In genomic region chr2:219244789-219245147, GRCh38 we compare ENCODE assay signal across 9 cellular contexts. TPM values are rescaled to one million over a fixed set of nuclear protein-coding genes. Genes with fewer than 3 reads are reported as not detected.
DNase-seq lines count a peak whose midpoint lies in the region; ATAC-seq and TF ChIP-seq lines count a peak whose summit lies in the region.
"Had no signal": no experiment of that assay in that cellular context is flagged by ENCODE, and none has a peak within 500 bp of the region (broad histone marks: within the 10 kb centered on the region; RNA-seq: fewer than 3 reads in every experiment).

No MANE protein-coding gene starts in this region.

- no peaks in the 10 kb centered on the region for H3K27me3 Mint-ChIP-seq in dendritic cell treated with granulocyte-macrophage colony-stimulating factor and Interleukin-4, amounts not matched to agents 40 ng/mL and 50 ng/mL, for 4 days
- no peaks in the 10 kb centered on the region for H3K27me3 Mint-ChIP-seq in natural killer cell treated with Interleukin-12 subunit alpha and Interleukin-12 subunit beta and Interleukin-15 and Interleukin-18, amount 100 ng/mL, for 72 hours

- no peak for DNase-seq in AG10803 (ENCODE audit: low read depth)
- no peak for DNase-seq in LNCaP clone FGC (ENCODE audit: low read depth)
- DNase-seq in natural killer cell treated with Interleukin-12 subunit alpha and Interleukin-12 subunit beta and Interleukin-15 and Interleukin-18, amount 100 ng/mL, for 72 hours (ENCODE audit: low spot score) = no peak
- no peak for DNase-seq in NCI-H446 (lab: John Stamatoyannopoulos, UW)
- no peak for DNase-seq in amniotic stem cell (lab: John Stamatoyannopoulos, UW)

- H3K27ac Mint-ChIP-seq in dendritic cell treated with granulocyte-macrophage colony-stimulating factor and Interleukin-4, amounts not matched to agents 40 ng/mL and 50 ng/mL, for 4 days = peak overlapping the region; percentile 90
- H3K27ac Mint-ChIP-seq in natural killer cell treated with Interleukin-12 subunit alpha and Interleukin-12 subunit beta and Interleukin-15 and Interleukin-18, amount 100 ng/mL, for 72 hours = peak overlapping the region; percentile 92 to 94

- peak overlapping the region; percentile 76 for H3K4me3 ChIP-seq in AG10803 (ENCODE audit: low read length)
- H3K4me3 ChIP-seq in LNCaP clone FGC (ENCODE audit: low read depth, low read length) = peak overlapping the region; percentile 92

- H3K4me3 Mint-ChIP-seq in dendritic cell treated with granulocyte-macrophage colony-stimulating factor and Interleukin-4, amounts not matched to agents 40 ng/mL and 50 ng/mL, for 4 days = peak overlapping the region; percentile 85
- H3K4me3 Mint-ChIP-seq in natural killer cell treated with Interleukin-12 subunit alpha and Interleukin-12 subunit beta and Interleukin-15 and Interleukin-18, amount 100 ng/mL, for 72 hours = peak overlapping the region; percentile 96

- TF ChIP-seq CTCF in AG10803 (conservative IDR thresholded peaks at IDR 0.05; ENCODE audit: low read length) = no peak
- TF ChIP-seq CTCF in LNCaP clone FGC (IDR thresholded peaks at IDR 0.05; ENCODE audit: control insufficient read depth, extremely low read depth, insufficient read depth) = no peak

- peaks cover 60% of the 10 kb centered on the region for H3K36me3 Mint-ChIP-seq in dendritic cell treated with granulocyte-macrophage colony-stimulating factor and Interleukin-4, amounts not matched to agents 40 ng/mL and 50 ng/mL, for 4 days (ENCODE audit: low read depth)
- no peaks in the 10 kb centered on the region for H3K36me3 Mint-ChIP-seq in natural killer cell treated with Interleukin-12 subunit alpha and Interleukin-12 subunit beta and Interleukin-15 and Interleukin-18, amount 100 ng/mL, for 72 hours

- peaks cover 59% of the 10 kb centered on the region for H3K4me1 Mint-ChIP-seq in dendritic cell treated with granulocyte-macrophage colony-stimulating factor and Interleukin-4, amounts not matched to agents 40 ng/mL and 50 ng/mL, for 4 days (ENCODE audit: low read depth)
- H3K4me1 Mint-ChIP-seq in natural killer cell treated with Interleukin-12 subunit alpha and Interleukin-12 subunit beta and Interleukin-15 and Interleukin-18, amount 100 ng/mL, for 72 hours (ENCODE audit: low read depth in 2 of 2) = peaks cover 46 to 47% of the 10 kb centered on the region in 2 donors

- intact Hi-C loops in dendritic cell treated with granulocyte-macrophage colony-stimulating factor and Interleukin-4, amounts not matched to agents 40 ng/mL and 50 ng/mL, for 4 days (cut with micrococcal nuclease) = loop anchor here (1.0 to 2.0 kb wide), 2 partner anchors 16 to 38 kb away; partner anchors contain the start of genes ANKZF1, ATG9A and ZFAND2B

- H3K9me3 Mint-ChIP-seq in dendritic cell treated with granulocyte-macrophage colony-stimulating factor and Interleukin-4, amounts not matched to agents 40 ng/mL and 50 ng/mL, for 4 days = no peaks in the 10 kb centered on the region
- no peaks in the 10 kb centered on the region for H3K9me3 Mint-ChIP-seq in natural killer cell treated with Interleukin-12 subunit alpha and Interleukin-12 subunit beta and Interleukin-15 and Interleukin-18, amount 100 ng/mL, for 72 hours

- ATAC-seq in natural killer cell treated with Interleukin-12 subunit alpha and Interleukin-12 subunit beta and Interleukin-15 and Interleukin-18, amount 100 ng/mL, for 72 hours = no peak
- ATAC-seq in GM21367 (IDR thresholded peaks at IDR 0.05; ENCODE audit: unreplicated experiment) (no peak), HG03097 (IDR thresholded peaks at IDR 0.05; ENCODE audit: low FRiP score, unreplicated experiment) (no peak)

RNA-seq across cellular contexts. Expression of gene GLB1L, which starts 0.5 kb away (rescaled TPM):
- 1 to 10 TPM; 3.5 to 3.6 TPM for total RNA-seq in natural killer cell treated with Interleukin-12 subunit alpha and Interleukin-12 subunit beta and Interleukin-15 and Interleukin-18, amount 100 ng/mL, for 72 hours

RNA-seq across cellular contexts. Expression of gene STK16, which starts 0.5 kb away (rescaled TPM):
- 10 to 100 TPM; 26.8 to 27.8 TPM for total RNA-seq in natural killer cell treated with Interleukin-12 subunit alpha and Interleukin-12 subunit beta and Interleukin-15 and Interleukin-18, amount 100 ng/mL, for 72 hours

RNA-seq across cellular contexts. Expression of gene TUBA4B, which starts 8.3 kb away (rescaled TPM):
- not detected for total RNA-seq in natural killer cell treated with Interleukin-12 subunit alpha and Interleukin-12 subunit beta and Interleukin-15 and Interleukin-18, amount 100 ng/mL, for 72 hours
- total RNA-seq: NCI-H460 had no signal

RNA-seq across cellular contexts. Expression of gene TUBA4A, which starts 8.9 kb away (rescaled TPM):
- 100 to 1,000 TPM; 159 to 161 TPM for total RNA-seq in natural killer cell treated with Interleukin-12 subunit alpha and Interleukin-12 subunit beta and Interleukin-15 and Interleukin-18, amount 100 ng/mL, for 72 hours

RNA-seq across cellular contexts. Expression of gene ANKZF1, which starts 15.2 kb away (rescaled TPM):
- 10 to 100 TPM; 82.5 to 87.6 TPM for total RNA-seq in natural killer cell treated with Interleukin-12 subunit alpha and Interleukin-12 subunit beta and Interleukin-15 and Interleukin-18, amount 100 ng/mL, for 72 hours
